In genomic region chr6:41659935-41660334, GRCh38 we compare ENCODE assay signal across 21 cellular contexts. TPM values are rescaled to one million over a fixed set of nuclear protein-coding genes. Genes with fewer than 3 reads are reported as not detected.
"Had no signal": no experiment of that assay in that cellular context is flagged by ENCODE, and none has a peak within 500 bp of the region (broad histone marks: within the 10 kb centered on the region; RNA-seq: fewer than 3 reads in every experiment).

No MANE protein-coding gene starts in this region.

- H3K27me3 ChIP-seq: ascending aorta, ovary, upper lobe of left lung had no signal

- DNase-seq: activated CD4-positive, alpha-beta T cell treated with anti-CD3 and anti-CD28 coated beads for 1 hour; activated CD8-positive, alpha-beta memory T cell treated with anti-CD3 and anti-CD28 coated beads for 24 hours; activated CD8-positive, alpha-beta memory T cell treated with anti-CD3 and anti-CD28 coated beads, Interleukin-2, amount 50 U/mL, for 48 hours; activated effector memory CD4-positive, alpha-beta T cell treated with anti-CD3 and anti-CD28 coated beads, Interleukin-2, amount 50 U/mL, for 16 hours; activated naive CD4-positive, alpha-beta T cell treated with anti-CD3 and anti-CD28 coated beads, Interleukin-2, amount 50 U/mL, for 16 hours; activated T-cell treated with anti-CD3 and anti-CD28 coated beads, Interleukin-2, amount 50 U/mL, for 72 hours; left lung; mesenchymal stem cell; mucosa of descending colon; naive B cell; stimulated activated CD4-positive, alpha-beta T cell treated with anti-CD3 and anti-CD28 coated beads, Interleukin-4, amount 100 ng/mL, for 4 hours; SW 1271; upper lobe of left lung had no signal

- H3K4me1 ChIP-seq: ascending aorta, left lung had no signal

- ATAC-seq: activated T-cell treated with anti-CD3 and anti-CD28 coated beads, Interleukin-2, amount 50 U/mL, for 72 hours; left lung; mucosa of descending colon; sciatic nerve; stimulated activated memory B cell treated with anti-CD40 and anti-IgM and Interleukin-4, amounts not matched to agents 10 μg/mL and 1 μg/mL and 100 μg/mL, for 72 hours had no signal

- H3K27ac ChIP-seq: ascending aorta, coronary artery, left lung, ovary, thoracic aorta, upper lobe of left lung, VCaP had no signal

- H3K9me3 ChIP-seq: ascending aorta, left lung, mucosa of descending colon, ovary, thoracic aorta, upper lobe of left lung had no signal

- H3K4me3 ChIP-seq: ascending aorta, coronary artery, left lung, mucosa of descending colon, ovary, thoracic aorta, upper lobe of left lung had no signal

- H3K36me3 ChIP-seq: ascending aorta, left lung, ovary, thoracic aorta, upper lobe of left lung had no signal

RNA-seq across cellular contexts. Expression of gene MDFI, which starts 21.7 kb away (rescaled TPM):
- total RNA-seq: activated T-cell treated with anti-CD3 and anti-CD28 coated beads, Interleukin-2, amount 50 U/mL, for 72 hours; T-helper 2 cell treated with Interferon-gamma antibody and Interleukin-4, amounts not matched to agents 100 ng/mL and 5 ng/mL, for 36 hours had no signal
